1 cellular context compared by ENCODE assay signal in the genomic region with DNA sequence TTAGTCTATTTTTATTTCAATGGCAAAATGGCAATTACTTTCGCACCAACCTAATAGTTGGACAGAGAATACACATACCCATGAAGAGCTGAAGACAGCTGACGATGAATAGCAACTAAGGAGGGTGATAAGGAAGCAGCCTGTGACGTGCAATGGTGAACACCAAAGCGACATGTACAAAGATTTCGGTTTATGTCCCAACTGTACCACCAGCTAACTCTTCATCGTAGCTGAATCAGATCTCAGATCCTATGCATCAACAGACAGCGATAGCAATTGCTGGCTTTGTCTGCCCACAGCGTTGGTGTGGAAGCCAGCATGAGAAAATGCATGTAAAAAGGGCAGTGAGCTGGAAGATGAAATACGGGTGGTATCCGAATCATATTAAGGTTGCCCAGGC.
TF ChIP-seq lines count a peak whose summit lies in the region.

No MANE protein-coding gene starts in this region.

TF ChIP-seq in IMR-90, 13 proteins besides CTCF, POLR2A, EP300 and RAD21 (continued from another document):
- TF ChIP-seq CHD1 (IDR thresholded peaks at IDR 0.05; ENCODE audit: low read depth, low read length) (no peak), RCOR1 (IDR thresholded peaks at IDR 0.05; ENCODE audit: insufficient replicate concordance, low read length) (no peak)
